8 cellular contexts compared by ENCODE assay signal in the genomic region with DNA sequence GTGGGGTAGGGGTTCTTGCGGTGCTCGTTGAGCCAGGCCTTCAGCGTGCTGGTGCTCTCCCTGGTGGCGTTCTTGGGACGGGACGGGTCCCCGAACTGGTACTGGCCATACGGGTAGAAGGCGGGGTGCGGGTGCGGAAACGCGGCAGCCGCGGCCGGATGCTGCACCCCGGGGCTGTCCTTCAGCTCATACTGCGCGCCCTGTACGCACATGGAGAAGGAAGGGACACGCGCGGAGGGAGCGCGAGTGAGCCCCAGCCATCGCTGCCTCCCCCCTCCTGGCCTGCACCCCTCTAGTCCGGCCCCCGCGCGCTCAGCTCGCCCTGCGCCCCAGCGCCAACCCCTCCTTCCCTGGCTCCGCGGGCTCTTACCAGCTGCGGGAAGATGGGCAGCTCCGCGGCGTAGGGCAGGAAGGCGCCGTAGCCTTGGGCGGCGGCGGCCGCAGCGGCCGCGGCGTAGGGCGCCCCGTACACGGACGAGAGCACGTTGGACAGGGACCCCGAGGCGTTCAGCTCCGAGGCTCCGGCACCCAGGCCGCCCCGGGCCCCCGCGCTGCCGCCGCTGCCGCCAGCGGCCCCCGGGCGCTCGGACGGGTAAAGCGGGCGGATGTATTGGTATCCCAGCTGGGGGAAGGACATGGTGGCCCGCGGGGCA. TPM values are rescaled to one million over a fixed set of nuclear protein-coding genes. Genes with fewer than 3 reads are reported as not detected.
A peak's percentile ranks its signal among the peaks of the same experiment; 100 is the strongest.
DNase-seq lines count a peak whose midpoint lies in the region; ATAC-seq and TF ChIP-seq lines count a peak whose summit lies in the region.

No MANE protein-coding gene starts in this region.

- in situ Hi-C loops in KBM-7 (cut with MboI; ENCODE audit: low pct_unique_long_range_greater_than_20kb, low sequenced_read_pairs), result loop anchor here (25.0 kb wide), 1 partner anchor 677 kb away; no protein-coding TSS in a partner anchor

- DNase-seq in BE2C, result no peak
- DNase-seq in KBM-7, result peak; percentile 60
- peak; percentile 67 for DNase-seq in astrocyte of the hippocampus (ENCODE audit: low read depth, low spot score)
- DNase-seq in left lung, result peak in 1 of 2 donors; percentile 81
- no peak for DNase-seq in RKO (ENCODE audit: low spot score)
- DNase-seq in activated CD4-positive, alpha-beta T cell treated with anti-CD3 and anti-CD28 coated beads for 1 hour, result no peak

- H3K4me3 ChIP-seq in BE2C (ENCODE audit: low read depth, low read length) (peak overlapping the region; percentile 32), left lung (peak overlapping the region; percentile 47 to 53)

- intact Hi-C loops in left lung (cut with DNase I), result loop anchor here (2.0 to 10.0 kb wide), 2 partner anchors 649 kb away; a partner anchor contains a TSS

- no peaks in the 10 kb centered on the region for H3K4me1 ChIP-seq in BE2C
- peaks cover 0 to 39% of the 10 kb centered on the region in 2 donors for H3K4me1 ChIP-seq in left lung

- no peaks in the 10 kb centered on the region for H3K36me3 ChIP-seq in BE2C
- H3K36me3 ChIP-seq in left lung, result no peaks in the 10 kb centered on the region

- peak overlapping the region; percentile 75 to 87 for H3K27ac ChIP-seq in left lung

- H3K9me3 ChIP-seq in BE2C, result no peaks in the 10 kb centered on the region
- H3K9me3 ChIP-seq in left lung, result no peaks in the 10 kb centered on the region

- TF ChIP-seq CTCF in BE2C (IDR thresholded peaks at IDR 0.05; ENCODE audit: low read depth, low read length) (no peak), left lung (IDR thresholded peaks at IDR 0.05) (no peak)

- ATAC-seq in left lung (no peak), HG02970 (IDR thresholded peaks at IDR 0.05; ENCODE audit: low FRiP score, unreplicated experiment) (no peak), GM18498 (IDR thresholded peaks at IDR 0.05; ENCODE audit: unreplicated experiment) (no peak)

- peaks cover 80% of the 10 kb centered on the region for H3K27me3 ChIP-seq in BE2C
- H3K27me3 ChIP-seq in left lung, result peaks cover 61 to 100% of the 10 kb centered on the region in 2 donors

RNA-seq across cellular contexts. Expression of a gene that starts 1.0 kb away (rescaled TPM):
- 0.82 TPM for polyA plus RNA-seq in BE2C (2012; ENCODE audit: insufficient read depth, insufficient read length, low read depth)
- 10 to 100 TPM; 40.7 to 42.0 TPM for total RNA-seq in left lung

Comparison
In these comparisons a context has a peak if more than half of its experiments do, and no peak if none do; other contexts are left out.
1. DNase-seq: peak in KBM-7 (single experiment) and astrocyte of the hippocampus (single experiment); none in BE2C (single experiment), RKO (single experiment) and activated CD4-positive, alpha-beta T cell treated with anti-CD3 and anti-CD28 coated beads for 1 hour (single experiment).